ENCODE assay signal across 24 cellular contexts in genomic region chr3:52593103-52593502, GRCh38. TPM values are rescaled to one million over a fixed set of nuclear protein-coding genes. Genes with fewer than 3 reads are reported as not detected.
"Had no signal": no experiment of that assay in that cellular context is flagged by ENCODE, and none has a peak within 500 bp of the region (broad histone marks: within the 10 kb centered on the region; RNA-seq: fewer than 3 reads in every experiment).

No MANE protein-coding gene starts in this region.

- H3K9me3 Mint-ChIP-seq: activated B cell treated with CpG ODN at 0.5 μM for 24 hours; activated naive CD4-positive, alpha-beta T cell treated with anti-CD3 and anti-CD28 coated beads, Interleukin-2, amount 50 U/mL, for 72 hours; natural killer cell treated with Interleukin-12 subunit alpha and Interleukin-12 subunit beta and Interleukin-15 and Interleukin-18, amount 100 ng/mL, for 72 hours; T-cell; type B pancreatic cell had no signal

- H3K4me1 ChIP-seq: ascending aorta, pancreas, testis, vagina had no signal

- H3K27ac ChIP-seq: ascending aorta, neutrophil, pancreas, testis, vagina had no signal

- H3K9me3 ChIP-seq: ascending aorta, neutrophil, pancreas, testis, vagina had no signal

- H3K4me3 Mint-ChIP-seq: activated B cell treated with CpG ODN at 0.5 μM for 24 hours; natural killer cell treated with Interleukin-12 subunit alpha and Interleukin-12 subunit beta and Interleukin-15 and Interleukin-18, amount 100 ng/mL, for 72 hours; T-cell; type B pancreatic cell had no signal

- H3K27me3 ChIP-seq: ascending aorta, neutrophil, pancreas, testis, vagina had no signal

- DNase-seq: activated B cell treated with CpG ODN at 0.5 μM for 24 hours; activated CD4-positive, alpha-beta T cell treated with anti-CD3 and anti-CD28 coated beads for 4 hours; activated CD4-positive, alpha-beta T cell treated with anti-CD3 and anti-CD28 coated beads, Interleukin-2, amount 50 U/mL, for 48 hours; activated T-cell treated with anti-CD3 and anti-CD28 coated beads for 4 hours; dermis blood vessel endothelial cell; effector CD8-positive, alpha-beta T cell; erythroblast; foreskin fibroblast; kidney; small intestine; stimulated activated CD4-positive, alpha-beta T cell treated with anti-CD3 and anti-CD28 coated beads, Interleukin-15, amount 100 ng/mL, for 24 hours; stimulated activated naive CD4-positive, alpha-beta T cell; T-cell; testis had no signal

- H3K27me3 Mint-ChIP-seq: activated B cell treated with CpG ODN at 0.5 μM for 24 hours; natural killer cell treated with Interleukin-12 subunit alpha and Interleukin-12 subunit beta and Interleukin-15 and Interleukin-18, amount 100 ng/mL, for 72 hours; T-cell; type B pancreatic cell had no signal

- H3K27ac Mint-ChIP-seq: activated B cell treated with CpG ODN at 0.5 μM for 24 hours; natural killer cell treated with Interleukin-12 subunit alpha and Interleukin-12 subunit beta and Interleukin-15 and Interleukin-18, amount 100 ng/mL, for 72 hours; type B pancreatic cell had no signal

- H3K4me1 Mint-ChIP-seq: activated B cell treated with CpG ODN at 0.5 μM for 24 hours, T-cell had no signal

- ATAC-seq: activated naive CD4-positive, alpha-beta T cell treated with anti-CD3 and anti-CD28 coated beads, Interleukin-2, amount 50 U/mL, for 72 hours; left lobe of liver; natural killer cell treated with Interleukin-12 subunit alpha and Interleukin-12 subunit beta and Interleukin-15 and Interleukin-18, amount 100 ng/mL, for 72 hours; pancreas; sciatic nerve; SK-N-SH treated with all-trans-retinoic acid at 6 μM for 48 hours; T-cell had no signal

- H3K4me3 ChIP-seq: ascending aorta, pancreas, testis, vagina had no signal

RNA-seq across cellular contexts. Expression of gene UQCC5, which starts 56.7 kb away (rescaled TPM):
- total RNA-seq: ascending aorta had no signal
